ENCODE assay signal across 26 cellular contexts in genomic region chr9:121050128-121050988, GRCh38. TPM values are rescaled to one million over a fixed set of nuclear protein-coding genes. Genes with fewer than 3 reads are reported as not detected.
DNase-seq lines count a peak whose midpoint lies in the region; ATAC-seq, FAIRE-seq and TF ChIP-seq lines count a peak whose summit lies in the region.
"Had no signal": no experiment of that assay in that cellular context is flagged by ENCODE, and none has a peak within 500 bp of the region (broad histone marks: within the 10 kb centered on the region; RNA-seq: fewer than 3 reads in every experiment).

TSS of gene C5 (minus strand) at chr9:121050275. CDS start at chr9:121050246, 29 bp downstream.

- CTCF ChIA-PET in SK-N-SH (lab: Yijun Ruan, JAX), result interaction anchor here (1.0 to 3.7 kb wide), 3 partner anchors 10 to 18 kb away, joined by 3 to 20 read pairs (median 4); no protein-coding TSS in a partner anchor
- CTCF ChIA-PET in K562 (lab: Yijun Ruan, JAX; ENCODE audit: low intra/inter-chr PET ratio), result no interaction called here

- BruUV-seq in K562 (replicated peaks; lab: Mats Ljungman, UMichigan), result no TSS peak

- no peak for TF ChIP-seq CTCF in SK-N-SH (IDR thresholded peaks at IDR 0.05)
- no peak for TF ChIP-seq CTCF in K562 (IDR thresholded peaks at IDR 0.05 in 2 of 3, conservative IDR thresholded peaks at IDR 0.05 in 1 of 3; ENCODE audit: insufficient read depth in 2 of 3, low read depth in 1 of 3, low read length in 3 of 3)
- TF ChIP-seq CTCF in liver (IDR thresholded peaks at IDR 0.05; ENCODE audit: low read depth, low read length, missing input control), result no peak

- H3K36me3 ChIP-seq in SK-N-SH (replicated peaks in 1 of 2; ENCODE audit: control insufficient read depth in 1 of 2, insufficient read depth in 2 of 2, low read length in 1 of 2) (peaks cover 0 to 6% of the 10 kb centered on the region in 2 experiments), K562 (ENCODE audit: control insufficient read depth, insufficient read depth, low read length) (no peaks in the 10 kb centered on the region), liver (ENCODE audit: control insufficient read depth in 4 of 4, insufficient read depth in 3 of 4, low read depth in 1 of 4, low read length in 3 of 4) (no peaks in the 10 kb centered on the region)
- H3K36me3 ChIP-seq: BE2C had no signal

- TF ChIP-seq EP300 in SK-N-SH (IDR thresholded peaks at IDR 0.05; ENCODE audit: borderline replicate concordance in 1 of 2, low read depth in 1 of 2, low read length in 1 of 2) (no peak), K562 (IDR thresholded peaks at IDR 0.05; ENCODE audit: low read length) (no peak)

- no peaks in the 10 kb centered on the region for H3F3A ChIP-seq in SK-N-SH (replicated peaks; ENCODE audit: insufficient read depth)

- no peaks in the 10 kb centered on the region for H3K9me2 ChIP-seq in SK-N-SH

- H3K4me3 ChIP-seq in SK-N-SH (ENCODE audit: low read depth in 2 of 2, low read length in 1 of 2) (no peak within 1 kb of the TSS), K562 (no peak within 1 kb of the TSS), liver (ENCODE audit: low read depth in 1 of 3, low read length in 3 of 3) (peak within 1 kb of the TSS; percentile 69 to 98 (median 94))
- H3K4me3 ChIP-seq: coronary artery, testis had no signal

- H3K27ac ChIP-seq in SK-N-SH (ENCODE audit: low read depth in 2 of 2, low read length in 1 of 2) (no peak within 1 kb of the TSS; a peak in 1 of 4 replicates), K562 (ENCODE audit: extremely low read depth, low read depth, low read length) (no peak within 1 kb of the TSS), liver (ENCODE audit: low read depth in 1 of 2, low read length in 2 of 2) (peak within 1 kb of the TSS; percentile 58 to 86)
- H3K27ac ChIP-seq: coronary artery, testis had no signal

- H3K9me3 ChIP-seq in SK-N-SH, result no peaks in the 10 kb centered on the region
- no peaks in the 10 kb centered on the region for H3K9me3 ChIP-seq in K562 (replicated peaks; ENCODE audit: control insufficient read depth, insufficient read depth, low read depth, low read length)
- H3K9me3 ChIP-seq in liver (ENCODE audit: control insufficient read depth in 4 of 4, low read length in 3 of 4), result no peaks in the 10 kb centered on the region
- H3K9me3 ChIP-seq: BE2C, testis had no signal

- H3K27me3 ChIP-seq in SK-N-SH (ENCODE audit: insufficient read depth) (no peaks in the 10 kb centered on the region), K562 (ENCODE audit: control insufficient read depth in 2 of 2, insufficient read depth in 2 of 2, low read length in 2 of 2) (no peaks in the 10 kb centered on the region), liver (ENCODE audit: control insufficient read depth in 4 of 4, insufficient read depth in 4 of 4, low read length in 3 of 4) (no peaks in the 10 kb centered on the region)
- H3K27me3 ChIP-seq: BE2C, testis had no signal

- TF ChIP-seq RAD21 in SK-N-SH (IDR thresholded peaks at IDR 0.05; ENCODE audit: low read length), result no peak
- no peak for TF ChIP-seq RAD21 in K562 (CRISPR knock-in tag; conservative IDR thresholded peaks at IDR 0.05 in 1 of 2, IDR thresholded peaks at IDR 0.05 in 1 of 2)
- peak in 1 of 2 donors; percentile 12 for TF ChIP-seq RAD21 in liver (IDR thresholded peaks at IDR 0.05)

- intact Hi-C loops in K562 (cut with micrococcal nuclease), result no loop called here
- intact Hi-C loops in head of caudate nucleus (cut with DNase I), result no loop called here

- H2AFZ ChIP-seq in SK-N-SH (ENCODE audit: low read depth) (0 out of 2 replicates have a peak within 1 kb of the TSS, but pooled peaks have one; percentile 5), K562 (ENCODE audit: low read depth, low read length) (peak within 1 kb of the TSS; percentile 26; the same call in 1 of the 2 replicates)

- POLR2A ChIA-PET in SK-N-SH (lab: Yijun Ruan, JAX) (interaction anchor here (0.7 kb wide), 1 partner anchor 22 kb away, joined by 4 read pairs; no protein-coding TSS in a partner anchor), K562 (lab: Yijun Ruan, JAX) (interaction anchor here (0.6 to 1.5 kb wide), 4 partner anchors 10 to 149 kb away, joined by 3 to 4 read pairs (median 4); no protein-coding TSS in a partner anchor)

- in situ Hi-C loops in K562 (cut with MboI), result no loop called here

- WGBS in SK-N-SH (ENCODE audit: low lambda C conversion rate), result 78% methylated on average over 6 of the region's 6 CpGs
- 19% methylated on average over 6 of the region's 6 CpGs for WGBS in K562 (ENCODE audit: insufficient coverage, low coverage, missing lambda C conversion rate)
- 32% methylated on average over 6 of the region's 6 CpGs for WGBS in liver

- DNase-seq in SK-N-SH (no peak), K562 (ENCODE audit: extremely low read depth in 1 of 4, low spot score in 3 of 4) (no peak), head of caudate nucleus (no peak), NCI-H128 (lab: John Stamatoyannopoulos, UW; ENCODE audit: unreplicated experiment) (no peak), activated T-cell treated with anti-CD3 and anti-CD28 coated beads for 4 hours (no peak)
- DNase-seq: 8988T; activated CD4-positive, CD25-positive, alpha-beta regulatory T cell treated with anti-CD3 and anti-CD28 coated beads, Interleukin-2, amount 50 U/mL, for 72 hours; activated CD8-positive, alpha-beta T cell treated with anti-CD3 and anti-CD28 coated beads, Interleukin-2, amount 10 ng/mL, durations not matched to agents 7 days and 5 days; activated T-cell treated with anti-CD3 and anti-CD28 coated beads, Interleukin-2, amount 50 U/mL, for 24 hours; BE2C; left colon; MM.1S; NCI-H187; NCI-H2227 treated with DMSO at 0.1 percent for 48 hours; NCI-H748 treated with DMSO at 0.1 percent for 48 hours; stimulated activated CD4-positive, alpha-beta T cell treated with anti-CD3 and anti-CD28 coated beads, Interleukin-2, amount 100 ng/mL, for 24 hours; T1000; testis had no signal

- H3K79me2 ChIP-seq in SK-N-SH (ENCODE audit: insufficient read depth), result no peaks in the 10 kb centered on the region
- no peaks in the 10 kb centered on the region for H3K79me2 ChIP-seq in K562 (ENCODE audit: control insufficient read depth, insufficient read depth, low read length)

- peaks cover 5 to 6% of the 10 kb centered on the region in 2 experiments; a peak in 3 of 4 replicates for H3K4me1 ChIP-seq in SK-N-SH (ENCODE audit: control insufficient read depth in 1 of 2, insufficient read depth in 2 of 2, low read depth in 1 of 2, low read length in 1 of 2)
- no peaks in the 10 kb centered on the region; a peak in 1 of 5 replicates for H3K4me1 ChIP-seq in K562 (replicated peaks in 1 of 2; ENCODE audit: control insufficient read depth in 2 of 2, insufficient read depth in 2 of 2, low read length in 2 of 2)
- H3K4me1 ChIP-seq in liver (ENCODE audit: control insufficient read depth in 4 of 4, insufficient read depth in 4 of 4, low read length in 3 of 4), result peaks cover 8 to 42% (median 28%) of the 10 kb centered on the region in 4 donors
- H3K4me1 ChIP-seq: BE2C, testis had no signal

- TF ChIP-seq POLR2A in K562 (conservative IDR thresholded peaks at IDR 0.05), result no peak

- peak; percentile 75 for FAIRE-seq in K562 (lab: Jason Lieb, UNC)
- FAIRE-seq: bronchial epithelial cell, endometrium, H1 had no signal

- H4K20me1 ChIP-seq in SK-N-SH (ENCODE audit: insufficient read depth) (no peaks in the 10 kb centered on the region), K562 (replicated peaks; ENCODE audit: control insufficient read depth, insufficient read depth, low read length) (no peaks in the 10 kb centered on the region)

- no peak within 1 kb of the TSS for H3K4me2 ChIP-seq in SK-N-SH
- no peak within 1 kb of the TSS for H3K4me2 ChIP-seq in K562 (ENCODE audit: insufficient read depth, low read length)

- ATAC-seq in SK-N-SH treated with all-trans-retinoic acid at 6 μM for 48 hours, result no peak
- ATAC-seq in K562, result peak; percentile 80
- ATAC-seq in HG02610 (IDR thresholded peaks at IDR 0.05; ENCODE audit: unreplicated experiment), result no peak
- ATAC-seq: activated CD8-positive, alpha-beta T cell treated with anti-CD3 and anti-CD28 coated beads, Interleukin-2, amount 10 ng/mL, durations not matched to agents 7 days and 5 days; left colon; stimulated activated memory B cell treated with anti-CD40 and anti-IgM and Interleukin-4, amounts not matched to agents 10 μg/mL and 1 μg/mL and 100 μg/mL, for 72 hours had no signal

- H3K9ac ChIP-seq in SK-N-SH, result no peak within 1 kb of the TSS
- H3K9ac ChIP-seq in K562 (ENCODE audit: insufficient read depth in 1 of 2, low read depth in 2 of 2, low read length in 2 of 2), result no peak within 1 kb of the TSS
- H3K9ac ChIP-seq in liver (ENCODE audit: low read depth in 1 of 2, low read length in 2 of 2), result peak within 1 kb of the TSS; percentile 75 to 91

- no peaks in the 10 kb centered on the region for H3K9me1 ChIP-seq in K562 (ENCODE audit: control insufficient read depth, insufficient read depth, low read length)

TF ChIP-seq in SK-N-SH, 30 proteins besides CTCF, POLR2A, EP300 and RAD21 (continues in another document):
- TF ChIP-seq RCOR1 (IDR thresholded peaks at IDR 0.05; ENCODE audit: low read length), result no peak

TF ChIP-seq in K562, 482 proteins besides CTCF, POLR2A, EP300 and RAD21 (continues in another document):
- TF ChIP-seq RBM15 (IDR thresholded peaks at IDR 0.05; ENCODE audit: insufficient read depth, low read length), result no peak

TF ChIP-seq in liver, 16 proteins besides CTCF, POLR2A, EP300 and RAD21 (continues in another document):
- TF ChIP-seq GABPA (IDR thresholded peaks at IDR 0.05 in 1 of 2, conservative IDR thresholded peaks at IDR 0.05 in 1 of 2), result no peak

RNA-seq across cellular contexts. Expression of gene C5, which starts in this region (rescaled TPM):
- polyA plus RNA-seq in SK-N-SH (2012; rRNA removed) (1.8 and 2.7 TPM in 2 replicates), K562 (2011; rRNA removed) (0.50 and 0.62 TPM in 2 replicates), K562 (2014; fragmentation: Illumina TruSeq; extraction: Trizol) (0.32 and 0.34 TPM in 2 replicates), K562 (2014; fragmentation: Nextera tagmentation; extraction: Ambion mirVana) (under 1 TPM; 0.08 to 0.15 TPM), K562 (2014; rRNA removed) (0.27 and 0.81 TPM in 2 replicates), liver (100 to 1,000 TPM; 127 to 266 TPM)
- polyA plus RNA-seq in SK-N-SH (2012; cell fraction: cytosol; rRNA removed), result 2.0 and 2.1 TPM in 2 replicates
- 2.4 and 4.5 TPM in 2 replicates for polyA plus RNA-seq in SK-N-SH (2012; cell fraction: nucleus; rRNA removed)
- 0.19 and 0.65 TPM in 2 replicates for total RNA-seq in K562 (2011; cell fraction: chromatin; rRNA removed; ENCODE audit: low replicate concordance)
- total RNA-seq in K562 (2011; cell fraction: nucleolus; rRNA removed), result 0.13 TPM in 1 of 2 replicates, not detected in the other
- 0.08 and 0.22 TPM in 2 replicates for total RNA-seq in K562 (2011; cell fraction: nucleoplasm; rRNA removed)
- total RNA-seq in K562 (2014; rRNA removed) (0.41 and 0.86 TPM in 2 replicates), K562 (2014; rRNA removed; fragmentation: Illumina TruSeq; extraction: Trizol) (0.51 and 0.65 TPM in 2 replicates), K562 (2015; rRNA removed; fragmentation: Illumina TruSeq; extraction: Trizol) (0.79 and 0.91 TPM in 2 replicates), K562 (2021) (0.42 and 0.56 TPM in 2 replicates), liver (100 to 1,000 TPM; 456 to 485 TPM)
- polyA plus RNA-seq in K562 (2011; cell fraction: cytosol; rRNA removed), result 0.06 and 0.16 TPM in 2 replicates
- 0.27 and 0.31 TPM in 2 replicates for polyA plus RNA-seq in K562 (2011; cell fraction: nucleus; rRNA removed)
- polyA plus RNA-seq in K562 (2012), result 0.39 and 1.6 TPM in 2 replicates
- 0.56 and 1.4 TPM in 2 replicates for polyA minus RNA-seq in K562 (2011; rRNA and poly(A)+ RNA removed)
- 2.5 TPM in 1 of 2 replicates, not detected in the other for polyA minus RNA-seq in K562 (2011; cell fraction: cytosol; rRNA and poly(A)+ RNA removed)
- 0.40 and 1.1 TPM in 2 replicates for polyA minus RNA-seq in K562 (2011; cell fraction: nucleus; rRNA and poly(A)+ RNA removed)

Comparison
In these comparisons a context has a peak if more than half of its experiments do, and no peak if none do; other contexts are left out.
1. RNA of gene C5 (total RNA-seq): 456 to 485 TPM in liver; 0.08 to 0.91 TPM in K562; every median in the first group is over 100 times any median in the second.
2. RNA of gene C5 (polyA plus RNA-seq): 127 to 266 TPM in liver; 1.8 to 4.5 TPM in SK-N-SH and 0.06 to 1.6 TPM in K562; every median in the first group is over 10 times any median in the second.
3. H3K27ac ChIP-seq: peak in liver (2 of 2); none in SK-N-SH (0 of 2) and K562 (single experiment).
4. H3K4me3 ChIP-seq: peak in liver (3 of 3); none in SK-N-SH (0 of 2) and K562 (single experiment).
5. H3K9ac ChIP-seq: peak in liver (2 of 2); none in SK-N-SH (single experiment) and K562 (0 of 2).